Comparison of ENCODE assay signal across 8 cellular contexts in genomic region chr9:134456740-134457315, GRCh38.
A peak's percentile ranks its signal among the peaks of the same experiment; 100 is the strongest.
DNase-seq lines count a peak whose midpoint lies in the region; ATAC-seq lines count a peak whose summit lies in the region.

No MANE protein-coding gene starts in this region.

- peaks cover 0 to 5% (median 4%) of the 10 kb centered on the region in 3 donors for H3K4me1 Mint-ChIP-seq in IgD-negative memory B cell
- H3K4me1 Mint-ChIP-seq in activated naive CD8-positive, alpha-beta T cell treated with anti-CD3 and anti-CD28 coated beads for 36 hours: peaks cover 18% of the 10 kb centered on the region
- H3K4me1 Mint-ChIP-seq in stimulated activated memory B cell treated with anti-CD40 and anti-IgM and Interleukin-4, amounts not matched to agents 10 μg/mL and 1 μg/mL and 100 μg/mL, for 72 hours: peaks cover 16% of the 10 kb centered on the region

- H3K27ac Mint-ChIP-seq in IgD-negative memory B cell: peak overlapping the region; percentile 67 to 92 (median 68)
- H3K27ac Mint-ChIP-seq in activated naive CD8-positive, alpha-beta T cell treated with anti-CD3 and anti-CD28 coated beads for 36 hours: peak overlapping the region; percentile 97
- H3K27ac Mint-ChIP-seq in stimulated activated memory B cell treated with anti-CD40 and anti-IgM and Interleukin-4, amounts not matched to agents 10 μg/mL and 1 μg/mL and 100 μg/mL, for 72 hours: peak overlapping the region; percentile 82

- no peaks in the 10 kb centered on the region for H3K27me3 ChIP-seq in layer of hippocampus (ENCODE audit: control insufficient read depth, insufficient read depth, low read length)

- no peak for DNase-seq in activated naive CD8-positive, alpha-beta T cell treated with anti-CD3 and anti-CD28 coated beads for 36 hours
- no peak for DNase-seq in NCI-H524 treated with DMSO at 0.1 percent for 48 hours (lab: John Stamatoyannopoulos, UW)
- DNase-seq in activated CD4-positive, CD25-positive, alpha-beta regulatory T cell treated with anti-CD3 and anti-CD28 coated beads, Interleukin-2, amount 50 U/mL, for 72 hours: no peak
- no peak for DNase-seq in DMS153 treated with DMSO at 0.1 percent for 48 hours (lab: John Stamatoyannopoulos, UW; ENCODE audit: unreplicated experiment)
- no peak for DNase-seq in stimulated activated CD4-positive, alpha-beta T cell treated with anti-CD3 and anti-CD28 coated beads, Interleukin-4, amount 100 ng/mL, for 1 hour

- H3K4me3 Mint-ChIP-seq in IgD-negative memory B cell: peak overlapping the region; percentile 83 to 98 (median 90)
- H3K4me3 Mint-ChIP-seq in activated naive CD8-positive, alpha-beta T cell treated with anti-CD3 and anti-CD28 coated beads for 36 hours: no peak overlapping the region
- H3K4me3 Mint-ChIP-seq in stimulated activated memory B cell treated with anti-CD40 and anti-IgM and Interleukin-4, amounts not matched to agents 10 μg/mL and 1 μg/mL and 100 μg/mL, for 72 hours: peak overlapping the region; percentile 76

- H3K27ac ChIP-seq in layer of hippocampus (ENCODE audit: low read depth, low read length): peak overlapping the region; percentile 65

- peaks cover 0 to 3% (median 0%) of the 10 kb centered on the region in 3 donors for H3K9me3 Mint-ChIP-seq in IgD-negative memory B cell
- H3K9me3 Mint-ChIP-seq in activated naive CD8-positive, alpha-beta T cell treated with anti-CD3 and anti-CD28 coated beads for 36 hours: no peaks in the 10 kb centered on the region
- H3K9me3 Mint-ChIP-seq in stimulated activated memory B cell treated with anti-CD40 and anti-IgM and Interleukin-4, amounts not matched to agents 10 μg/mL and 1 μg/mL and 100 μg/mL, for 72 hours: peaks cover 3% of the 10 kb centered on the region

- no peaks in the 10 kb centered on the region for H3K36me3 Mint-ChIP-seq in IgD-negative memory B cell
- H3K36me3 Mint-ChIP-seq in activated naive CD8-positive, alpha-beta T cell treated with anti-CD3 and anti-CD28 coated beads for 36 hours: no peaks in the 10 kb centered on the region
- H3K36me3 Mint-ChIP-seq in stimulated activated memory B cell treated with anti-CD40 and anti-IgM and Interleukin-4, amounts not matched to agents 10 μg/mL and 1 μg/mL and 100 μg/mL, for 72 hours: no peaks in the 10 kb centered on the region

- ATAC-seq in stimulated activated memory B cell treated with anti-CD40 and anti-IgM and Interleukin-4, amounts not matched to agents 10 μg/mL and 1 μg/mL and 100 μg/mL, for 72 hours: no peak

- H3K27me3 Mint-ChIP-seq in IgD-negative memory B cell: peaks cover 2% of the 10 kb centered on the region
- H3K27me3 Mint-ChIP-seq in activated naive CD8-positive, alpha-beta T cell treated with anti-CD3 and anti-CD28 coated beads for 36 hours: no peaks in the 10 kb centered on the region
- H3K27me3 Mint-ChIP-seq in stimulated activated memory B cell treated with anti-CD40 and anti-IgM and Interleukin-4, amounts not matched to agents 10 μg/mL and 1 μg/mL and 100 μg/mL, for 72 hours: peaks cover under 1% of the 10 kb centered on the region
